In genomic region chr7:32519763-32520162, GRCh38 we compare ENCODE assay signal across 26 cellular contexts. TPM values are rescaled to one million over a fixed set of nuclear protein-coding genes. Genes with fewer than 3 reads are reported as not detected.
A peak's percentile ranks its signal among the peaks of the same experiment; 100 is the strongest.
DNase-seq lines count a peak whose midpoint lies in the region; ATAC-seq and TF ChIP-seq lines count a peak whose summit lies in the region.
"Had no signal": no experiment of that assay in that cellular context is flagged by ENCODE, and none has a peak within 500 bp of the region (broad histone marks: within the 10 kb centered on the region; RNA-seq: fewer than 3 reads in every experiment).

No MANE protein-coding gene starts in this region.

- H3K4me1 ChIP-seq in iPS-20b (ENCODE audit: insufficient read depth, low read length) (no peaks in the 10 kb centered on the region), mammary epithelial cell (ENCODE audit: insufficient read depth, low read length) (peaks cover 26% of the 10 kb centered on the region)

- no peaks in the 10 kb centered on the region for H4K20me1 ChIP-seq in mammary epithelial cell (ENCODE audit: insufficient read depth, low read length)

- H3K4me3 Mint-ChIP-seq in activated CD4-positive, alpha-beta T cell treated with anti-CD3 and anti-CD28 coated beads, Interleukin-2, amount 10 ng/mL, durations not matched to agents 24 days and 14 days, result no peak overlapping the region
- H3K4me3 Mint-ChIP-seq in activated CD4-positive, alpha-beta T cell treated with anti-CD3 and anti-CD28 coated beads, Interleukin-2, amount 10 ng/mL, durations not matched to agents 7 days and 5 days, result no peak overlapping the region
- no peak overlapping the region for H3K4me3 Mint-ChIP-seq in stimulated activated naive CD8-positive, alpha-beta T cell treated with anti-CD3 and anti-CD28 coated beads, Interleukin-15, Interleukin-2, amounts not matched to agents 100 ng/mL and 50 ng/mL, for 24 hours
- no peak overlapping the region for H3K4me3 Mint-ChIP-seq in stimulated activated naive CD8-positive, alpha-beta T cell treated with anti-CD3 and anti-CD28 coated beads, Interleukin-15, amount 100 ng/mL, for 72 hours
- H3K4me3 Mint-ChIP-seq: CD4-positive, alpha-beta memory T cell; central memory CD8-positive, alpha-beta T cell; nephron progenitor cell had no signal

- H3K27me3 ChIP-seq in iPS-20b (ENCODE audit: insufficient read depth, low read length) (no peaks in the 10 kb centered on the region), mammary epithelial cell (ENCODE audit: insufficient read depth, low read length) (no peaks in the 10 kb centered on the region)
- H3K27me3 ChIP-seq: pancreas, upper lobe of left lung had no signal

- dilution Hi-C loops in mammary epithelial cell (cut with HindIII; ENCODE audit: low sequenced_read_pairs), result no loop called here

- H3K36me3 ChIP-seq in iPS-20b (ENCODE audit: insufficient read depth, low read depth, low read length), result peaks cover 32% of the 10 kb centered on the region
- H3K36me3 ChIP-seq in mammary epithelial cell (ENCODE audit: insufficient read depth, low read length), result peaks cover 3% of the 10 kb centered on the region
- H3K36me3 ChIP-seq: pancreas, upper lobe of left lung had no signal

- H3K27ac ChIP-seq in iPS-20b (ENCODE audit: low read length) (no peak overlapping the region), mammary epithelial cell (ENCODE audit: insufficient read depth, low read depth, low read length) (no peak overlapping the region)
- H3K27ac ChIP-seq: A549, GM23248, pancreas, upper lobe of left lung had no signal

- peaks cover 57% of the 10 kb centered on the region for H3K36me3 Mint-ChIP-seq in activated CD4-positive, alpha-beta T cell treated with anti-CD3 and anti-CD28 coated beads, Interleukin-2, amount 10 ng/mL, durations not matched to agents 24 days and 14 days (ENCODE audit: low read depth)
- H3K36me3 Mint-ChIP-seq in activated CD4-positive, alpha-beta T cell treated with anti-CD3 and anti-CD28 coated beads, Interleukin-2, amount 10 ng/mL, durations not matched to agents 7 days and 5 days (ENCODE audit: low read depth), result peaks cover 61% of the 10 kb centered on the region
- H3K36me3 Mint-ChIP-seq in stimulated activated naive CD8-positive, alpha-beta T cell treated with anti-CD3 and anti-CD28 coated beads, Interleukin-15, Interleukin-2, amounts not matched to agents 100 ng/mL and 50 ng/mL, for 24 hours (ENCODE audit: low read depth), result peaks cover 68% of the 10 kb centered on the region

- no peak overlapping the region for H3K4me2 ChIP-seq in mammary epithelial cell (ENCODE audit: insufficient read depth, low read depth, low read length)
- H3K4me2 ChIP-seq: A549 had no signal

- no peak for ATAC-seq in stimulated activated naive CD8-positive, alpha-beta T cell treated with anti-CD3 and anti-CD28 coated beads, Interleukin-15, Interleukin-2, amounts not matched to agents 100 U/mL and 50 U/mL, for 24 hours
- ATAC-seq in stimulated activated naive CD8-positive, alpha-beta T cell treated with anti-CD3 and anti-CD28 coated beads, Interleukin-15, amount 100 ng/mL, for 72 hours, result peak; percentile 19
- ATAC-seq: A549, mucosa of descending colon, pancreas had no signal

- CTCF ChIA-PET in activated CD4-positive, alpha-beta T cell treated with anti-CD3 and anti-CD28 coated beads, Interleukin-2, amount 10 ng/mL, durations not matched to agents 7 days and 5 days (lab: Charles Lee), result no interaction called here
- CTCF ChIA-PET in mammary epithelial cell (lab: Charles Lee; ENCODE audit: low non-redundant PET), result no interaction called here

- DNase-seq in activated CD4-positive, alpha-beta T cell treated with anti-CD3 and anti-CD28 coated beads, Interleukin-2, amount 10 ng/mL, durations not matched to agents 24 days and 14 days, result no peak
- no peak for DNase-seq in activated CD4-positive, alpha-beta T cell treated with anti-CD3 and anti-CD28 coated beads, Interleukin-2, amount 10 ng/mL, durations not matched to agents 7 days and 5 days
- no peak for DNase-seq in stimulated activated naive CD8-positive, alpha-beta T cell treated with anti-CD3 and anti-CD28 coated beads, Interleukin-15, Interleukin-2, amounts not matched to agents 100 U/mL and 50 U/mL, for 24 hours
- no peak for DNase-seq in stimulated activated naive CD8-positive, alpha-beta T cell treated with anti-CD3 and anti-CD28 coated beads, Interleukin-15, amount 100 ng/mL, for 72 hours
- no peak for DNase-seq in posterior vena cava (ENCODE audit: low spot score)
- no peak for DNase-seq in mammary epithelial cell
- DNase-seq: CD4-positive, alpha-beta memory T cell; dermis blood vessel endothelial cell; GM23248; Karpas-422; mucosa of descending colon; NCI-H1048; NCI-H1694; NCI-H2171; NCI-H510A treated with DMSO at 0.1 percent for 48 hours; nephron progenitor cell; pancreas; small intestine; substantia nigra; T-helper 2 cell; upper lobe of left lung had no signal

- POLR2A ChIA-PET in activated CD4-positive, alpha-beta T cell treated with anti-CD3 and anti-CD28 coated beads, Interleukin-2, amount 10 ng/mL, durations not matched to agents 7 days and 5 days (lab: Charles Lee), result no interaction called here

- BruUV-seq in mammary epithelial cell (replicated peaks; lab: Mats Ljungman, UMichigan), result no TSS peak

- peaks cover 10% of the 10 kb centered on the region for H3K9me3 Mint-ChIP-seq in activated CD4-positive, alpha-beta T cell treated with anti-CD3 and anti-CD28 coated beads, Interleukin-2, amount 10 ng/mL, durations not matched to agents 24 days and 14 days
- H3K9me3 Mint-ChIP-seq in activated CD4-positive, alpha-beta T cell treated with anti-CD3 and anti-CD28 coated beads, Interleukin-2, amount 10 ng/mL, durations not matched to agents 7 days and 5 days, result peaks cover 40% of the 10 kb centered on the region
- peaks cover 17% of the 10 kb centered on the region for H3K9me3 Mint-ChIP-seq in stimulated activated naive CD8-positive, alpha-beta T cell treated with anti-CD3 and anti-CD28 coated beads, Interleukin-15, Interleukin-2, amounts not matched to agents 100 ng/mL and 50 ng/mL, for 24 hours
- H3K9me3 Mint-ChIP-seq in stimulated activated naive CD8-positive, alpha-beta T cell treated with anti-CD3 and anti-CD28 coated beads, Interleukin-15, amount 100 ng/mL, for 72 hours, result peaks cover 19 to 33% of the 10 kb centered on the region in 2 donors
- H3K9me3 Mint-ChIP-seq: central memory CD8-positive, alpha-beta T cell had no signal

- peak overlapping the region; percentile 7 for H3K27ac Mint-ChIP-seq in activated CD4-positive, alpha-beta T cell treated with anti-CD3 and anti-CD28 coated beads, Interleukin-2, amount 10 ng/mL, durations not matched to agents 24 days and 14 days
- H3K27ac Mint-ChIP-seq in activated CD4-positive, alpha-beta T cell treated with anti-CD3 and anti-CD28 coated beads, Interleukin-2, amount 10 ng/mL, durations not matched to agents 7 days and 5 days, result no peak overlapping the region
- peak overlapping the region; percentile 54 for H3K27ac Mint-ChIP-seq in stimulated activated naive CD8-positive, alpha-beta T cell treated with anti-CD3 and anti-CD28 coated beads, Interleukin-15, Interleukin-2, amounts not matched to agents 100 ng/mL and 50 ng/mL, for 24 hours
- H3K27ac Mint-ChIP-seq in stimulated activated naive CD8-positive, alpha-beta T cell treated with anti-CD3 and anti-CD28 coated beads, Interleukin-15, amount 100 ng/mL, for 72 hours, result no peak overlapping the region
- H3K27ac Mint-ChIP-seq: nephron progenitor cell had no signal

- peaks cover 15% of the 10 kb centered on the region for H3K4me1 Mint-ChIP-seq in activated CD4-positive, alpha-beta T cell treated with anti-CD3 and anti-CD28 coated beads, Interleukin-2, amount 10 ng/mL, durations not matched to agents 24 days and 14 days
- H3K4me1 Mint-ChIP-seq in activated CD4-positive, alpha-beta T cell treated with anti-CD3 and anti-CD28 coated beads, Interleukin-2, amount 10 ng/mL, durations not matched to agents 7 days and 5 days, result peaks cover 21% of the 10 kb centered on the region
- H3K4me1 Mint-ChIP-seq in stimulated activated naive CD8-positive, alpha-beta T cell treated with anti-CD3 and anti-CD28 coated beads, Interleukin-15, Interleukin-2, amounts not matched to agents 100 ng/mL and 50 ng/mL, for 24 hours (ENCODE audit: low read depth), result peaks cover 37% of the 10 kb centered on the region
- H3K4me1 Mint-ChIP-seq in stimulated activated naive CD8-positive, alpha-beta T cell treated with anti-CD3 and anti-CD28 coated beads, Interleukin-15, amount 100 ng/mL, for 72 hours, result peaks cover 34% of the 10 kb centered on the region
- H3K4me1 Mint-ChIP-seq: nephron progenitor cell had no signal

- H3K79me2 ChIP-seq in mammary epithelial cell (ENCODE audit: insufficient read depth, low read length), result peaks cover 82% of the 10 kb centered on the region

- H3K9me3 ChIP-seq in iPS-20b (ENCODE audit: insufficient read depth, low read depth, low read length) (peaks cover 78% of the 10 kb centered on the region), mammary epithelial cell (replicated peaks; ENCODE audit: insufficient read depth, low read length) (peaks cover 18% of the 10 kb centered on the region)
- H3K9me3 ChIP-seq: pancreas had no signal

- H2AFZ ChIP-seq in mammary epithelial cell (ENCODE audit: low read depth, low read length), result no peak overlapping the region
- H2AFZ ChIP-seq: GM23248 had no signal

- no peak for TF ChIP-seq CTCF in mammary epithelial cell (conservative IDR thresholded peaks at IDR 0.05 in 1 of 2, IDR thresholded peaks at IDR 0.05 in 1 of 2; ENCODE audit: extremely low read depth in 1 of 2, insufficient read depth in 1 of 2, low read depth in 1 of 2, low read length in 2 of 2)

- 80% methylated on average over 2 of the region's 2 CpGs for WGBS in mammary epithelial cell (ENCODE audit: low coverage, missing lambda C conversion rate)

- H3K9ac ChIP-seq in iPS-20b (ENCODE audit: low read depth, low read length) (no peak overlapping the region), mammary epithelial cell (ENCODE audit: insufficient read depth, low read length) (no peak overlapping the region)
- H3K9ac ChIP-seq: GM23248 had no signal

- in situ Hi-C loops in mammary epithelial cell (cut with MboI; ENCODE audit: low sequenced_read_pairs in 2 of 2), result no loop called here

- peak overlapping the region; percentile 27; the same call in 1 of the 2 replicates for H3K4me3 ChIP-seq in iPS-20b (ENCODE audit: low read length)
- H3K4me3 ChIP-seq in mammary epithelial cell (replicated peaks in 1 of 3; ENCODE audit: insufficient read depth in 1 of 3, low read depth in 2 of 3, low read length in 3 of 3), result no peak overlapping the region
- H3K4me3 ChIP-seq: A549, GM23248, lung, mucosa of descending colon, pancreas, upper lobe of left lung had no signal

- intact Hi-C loops in activated CD4-positive, alpha-beta T cell treated with anti-CD3 and anti-CD28 coated beads, Interleukin-2, amount 10 ng/mL, durations not matched to agents 24 days and 14 days (cut with micrococcal nuclease), result no loop called here
- intact Hi-C loops in posterior vena cava (cut with DNase I), result loop anchor here in 1 of 2 donors (5.0 kb wide), 1 partner anchor 68 kb away; no protein-coding TSS in a partner anchor
- intact Hi-C loops in mammary epithelial cell (cut with micrococcal nuclease), result no loop called here

- H3K27me3 Mint-ChIP-seq in activated CD4-positive, alpha-beta T cell treated with anti-CD3 and anti-CD28 coated beads, Interleukin-2, amount 10 ng/mL, durations not matched to agents 24 days and 14 days, result no peaks in the 10 kb centered on the region
- H3K27me3 Mint-ChIP-seq in activated CD4-positive, alpha-beta T cell treated with anti-CD3 and anti-CD28 coated beads, Interleukin-2, amount 10 ng/mL, durations not matched to agents 7 days and 5 days, result no peaks in the 10 kb centered on the region
- no peaks in the 10 kb centered on the region for H3K27me3 Mint-ChIP-seq in stimulated activated naive CD8-positive, alpha-beta T cell treated with anti-CD3 and anti-CD28 coated beads, Interleukin-15, Interleukin-2, amounts not matched to agents 100 ng/mL and 50 ng/mL, for 24 hours
- H3K27me3 Mint-ChIP-seq in stimulated activated naive CD8-positive, alpha-beta T cell treated with anti-CD3 and anti-CD28 coated beads, Interleukin-15, amount 100 ng/mL, for 72 hours, result no peaks in the 10 kb centered on the region
- H3K27me3 Mint-ChIP-seq: CD4-positive, alpha-beta memory T cell; central memory CD8-positive, alpha-beta T cell had no signal

RNA-seq across cellular contexts. Expression of gene AVL9, which starts 24.5 kb away (rescaled TPM):
- 44.6 and 49.1 TPM in 2 replicates for total RNA-seq in activated CD4-positive, alpha-beta T cell treated with anti-CD3 and anti-CD28 coated beads, Interleukin-2, amount 10 ng/mL, durations not matched to agents 24 days and 14 days
- 10 to 100 TPM; 33.2 to 35.8 TPM for total RNA-seq in activated CD4-positive, alpha-beta T cell treated with anti-CD3 and anti-CD28 coated beads, Interleukin-2, amount 10 ng/mL, durations not matched to agents 7 days and 5 days
- total RNA-seq in posterior vena cava (10 to 100 TPM; 25.5 to 28.8 TPM), mammary epithelial cell (10 to 100 TPM; 30.2 to 31.3 TPM)
- polyA plus RNA-seq in mammary epithelial cell, result 8.3 TPM
- polyA minus RNA-seq in mammary epithelial cell, result 50.3 TPM

RNA-seq across cellular contexts. Expression of gene LSM5, which starts 29.6 kb away (rescaled TPM):
- 92.9 and 99.2 TPM in 2 replicates for total RNA-seq in activated CD4-positive, alpha-beta T cell treated with anti-CD3 and anti-CD28 coated beads, Interleukin-2, amount 10 ng/mL, durations not matched to agents 24 days and 14 days
- 10 to 100 TPM; 76.7 to 79.1 TPM for total RNA-seq in activated CD4-positive, alpha-beta T cell treated with anti-CD3 and anti-CD28 coated beads, Interleukin-2, amount 10 ng/mL, durations not matched to agents 7 days and 5 days
- 10 to 100 TPM; 31.0 to 38.7 TPM for total RNA-seq in posterior vena cava
- 10 to 100 TPM; 15.7 to 55.6 TPM for total RNA-seq in mammary epithelial cell
- 37.0 TPM for polyA plus RNA-seq in mammary epithelial cell
- polyA minus RNA-seq in mammary epithelial cell, result 6.9 TPM

Comparison
In these comparisons a context has a peak if more than half of its experiments do, and no peak if none do; other contexts are left out.
1. H3K27ac Mint-ChIP-seq: peak in activated CD4-positive, alpha-beta T cell treated with anti-CD3 and anti-CD28 coated beads, Interleukin-2, amount 10 ng/mL, durations not matched to agents 24 days and 14 days (single experiment) and stimulated activated naive CD8-positive, alpha-beta T cell treated with anti-CD3 and anti-CD28 coated beads, Interleukin-15, Interleukin-2, amounts not matched to agents 100 ng/mL and 50 ng/mL, for 24 hours (single experiment); none in activated CD4-positive, alpha-beta T cell treated with anti-CD3 and anti-CD28 coated beads, Interleukin-2, amount 10 ng/mL, durations not matched to agents 7 days and 5 days (single experiment) and stimulated activated naive CD8-positive, alpha-beta T cell treated with anti-CD3 and anti-CD28 coated beads, Interleukin-15, amount 100 ng/mL, for 72 hours (0 of 2).